ENCODE assay signal across 5 cellular contexts in genomic region chr5:50774446-50775175, GRCh38.
DNase-seq lines count a peak whose midpoint lies in the region; ATAC-seq, FAIRE-seq and TF ChIP-seq lines count a peak whose summit lies in the region.
"Not testable (repeated sequence)": the region's sequence is repeated elsewhere in the genome, so short reads cannot be mapped to it uniquely, and the experiment has no call there.

No MANE protein-coding gene starts in this region.

- FAIRE-seq in kidney (lab: Jason Lieb, UNC): not testable (repeated sequence)

- not testable (repeated sequence) for H3K9me3 Mint-ChIP-seq in central memory CD8-positive, alpha-beta T cell; natural killer cell; stimulated activated effector memory CD8-positive, alpha-beta T cell treated with anti-CD3 and anti-CD28 coated beads, Interleukin-12 subunit alpha, Interleukin-12 subunit beta, amount 100 ng/mL, for 72 hours

- not testable (repeated sequence) for H3K9me3 ChIP-seq in T-helper 17 cell (ENCODE audit: control insufficient read depth, low read length, poor library complexity, severe bottlenecking); kidney (ENCODE audit: control insufficient read depth in 1 of 2, low read length in 2 of 2)

- not testable (repeated sequence) for H3K36me3 ChIP-seq in kidney (ENCODE audit: control insufficient read depth in 1 of 2, insufficient read depth in 2 of 2, low read length in 2 of 2)

- H3K9ac ChIP-seq in kidney (ENCODE audit: low read length in 2 of 2): not testable (repeated sequence)

- not testable (repeated sequence) for H3K4me3 ChIP-seq in kidney (ENCODE audit: low read length in 2 of 2)

- not testable (repeated sequence) for H3K27me3 Mint-ChIP-seq in T-helper 17 cell; central memory CD8-positive, alpha-beta T cell; natural killer cell (ENCODE audit: low read depth in 2 of 2)

- not testable (repeated sequence) for ATAC-seq in T-helper 17 cell; central memory CD8-positive, alpha-beta T cell (replicated peaks; ENCODE audit: extremely low read depth, poor library complexity, severe bottlenecking); natural killer cell; stimulated activated effector memory CD8-positive, alpha-beta T cell treated with anti-CD3 and anti-CD28 coated beads, Interleukin-12 subunit alpha, Interleukin-12 subunit beta, amount 100 ng/mL, for 72 hours

- H3K27ac ChIP-seq in kidney (ENCODE audit: low read depth in 2 of 2, low read length in 2 of 2): not testable (repeated sequence)

- DNase-seq in T-helper 17 cell; central memory CD8-positive, alpha-beta T cell (ENCODE audit: low spot score in 2 of 2); natural killer cell; stimulated activated effector memory CD8-positive, alpha-beta T cell treated with anti-CD3 and anti-CD28 coated beads, Interleukin-12 subunit alpha, Interleukin-12 subunit beta, amount 100 ng/mL, for 72 hours (ENCODE audit: low spot score in 2 of 2): not testable (repeated sequence)
- DNase-seq in kidney: peak; percentile 59

- not testable (repeated sequence) for TF ChIP-seq CTCF in kidney (IDR thresholded peaks at IDR 0.05; ENCODE audit: borderline replicate concordance, extremely low read depth, insufficient read depth); natural killer cell (IDR thresholded peaks at IDR 0.05)

- H3K36me3 Mint-ChIP-seq in T-helper 17 cell (ENCODE audit: low read depth): peaks cover 21% of the 10 kb centered on the region
- peaks cover 53% of the 10 kb centered on the region for H3K36me3 Mint-ChIP-seq in central memory CD8-positive, alpha-beta T cell (ENCODE audit: insufficient read depth)
- peaks cover 14% of the 10 kb centered on the region for H3K36me3 Mint-ChIP-seq in natural killer cell
- peaks cover 80% of the 10 kb centered on the region for H3K36me3 Mint-ChIP-seq in stimulated activated effector memory CD8-positive, alpha-beta T cell treated with anti-CD3 and anti-CD28 coated beads, Interleukin-12 subunit alpha, Interleukin-12 subunit beta, amount 100 ng/mL, for 72 hours

- H3K4me3 Mint-ChIP-seq in T-helper 17 cell; central memory CD8-positive, alpha-beta T cell; stimulated activated effector memory CD8-positive, alpha-beta T cell treated with anti-CD3 and anti-CD28 coated beads, Interleukin-12 subunit alpha, Interleukin-12 subunit beta, amount 100 ng/mL, for 72 hours: not testable (repeated sequence)
- H3K4me3 Mint-ChIP-seq in natural killer cell: peak overlapping the region; percentile 17

- intact Hi-C loops in kidney (cut with DNase I); natural killer cell (cut with micrococcal nuclease): not testable (repeated sequence)

- H3K27ac Mint-ChIP-seq in T-helper 17 cell (peak overlapping the region; percentile 2), natural killer cell (peak overlapping the region; percentile 10 to 78)
- H3K27ac Mint-ChIP-seq in central memory CD8-positive, alpha-beta T cell (ENCODE audit: low read depth): peak overlapping the region; percentile 72
- H3K27ac Mint-ChIP-seq in stimulated activated effector memory CD8-positive, alpha-beta T cell treated with anti-CD3 and anti-CD28 coated beads, Interleukin-12 subunit alpha, Interleukin-12 subunit beta, amount 100 ng/mL, for 72 hours: peak overlapping the region; percentile 40

- H3K4me1 Mint-ChIP-seq in T-helper 17 cell (peaks cover 14% of the 10 kb centered on the region), natural killer cell (peaks cover 44 to 48% of the 10 kb centered on the region in 2 donors)
- peaks cover 47% of the 10 kb centered on the region for H3K4me1 Mint-ChIP-seq in central memory CD8-positive, alpha-beta T cell
- peaks cover 41% of the 10 kb centered on the region for H3K4me1 Mint-ChIP-seq in stimulated activated effector memory CD8-positive, alpha-beta T cell treated with anti-CD3 and anti-CD28 coated beads, Interleukin-12 subunit alpha, Interleukin-12 subunit beta, amount 100 ng/mL, for 72 hours

- H3K4me1 ChIP-seq in kidney (ENCODE audit: control insufficient read depth in 1 of 2, insufficient read depth in 1 of 2, low read depth in 1 of 2, low read length in 2 of 2): not testable (repeated sequence)

Comparison
In these comparisons a context has a peak if more than half of its experiments do, and no peak if none do; other contexts are left out.
1. H3K27ac Mint-ChIP-seq: peak in every context shown above with its lines; median percentile 72 in central memory CD8-positive, alpha-beta T cell; 44 in natural killer cell; 40 in stimulated activated effector memory CD8-positive, alpha-beta T cell treated with anti-CD3 and anti-CD28 coated beads, Interleukin-12 subunit alpha, Interleukin-12 subunit beta, amount 100 ng/mL, for 72 hours; 2 in T-helper 17 cell.